In genomic region chrX:129930941-129931410, GRCh38 we compare ENCODE assay signal across 1 cellular context.
TF ChIP-seq lines count a peak whose summit lies in the region.

No MANE protein-coding gene starts in this region.

TF ChIP-seq in GM12878, 131 proteins besides CTCF, POLR2A, EP300 and RAD21 (continued from another document):
- TF ChIP-seq ZBTB4 (CRISPR knock-in tag; IDR thresholded peaks at IDR 0.05): no peak
- no peak for TF ChIP-seq ZBED1 (IDR thresholded peaks at IDR 0.05; ENCODE audit: borderline replicate concordance)
- no peak for TF ChIP-seq GABPA (IDR thresholded peaks at IDR 0.05; ENCODE audit: low read depth)
- TF ChIP-seq NR2F1 (conservative IDR thresholded peaks at IDR 0.05): no peak
